16 cellular contexts compared by ENCODE assay signal in the genomic region with DNA sequence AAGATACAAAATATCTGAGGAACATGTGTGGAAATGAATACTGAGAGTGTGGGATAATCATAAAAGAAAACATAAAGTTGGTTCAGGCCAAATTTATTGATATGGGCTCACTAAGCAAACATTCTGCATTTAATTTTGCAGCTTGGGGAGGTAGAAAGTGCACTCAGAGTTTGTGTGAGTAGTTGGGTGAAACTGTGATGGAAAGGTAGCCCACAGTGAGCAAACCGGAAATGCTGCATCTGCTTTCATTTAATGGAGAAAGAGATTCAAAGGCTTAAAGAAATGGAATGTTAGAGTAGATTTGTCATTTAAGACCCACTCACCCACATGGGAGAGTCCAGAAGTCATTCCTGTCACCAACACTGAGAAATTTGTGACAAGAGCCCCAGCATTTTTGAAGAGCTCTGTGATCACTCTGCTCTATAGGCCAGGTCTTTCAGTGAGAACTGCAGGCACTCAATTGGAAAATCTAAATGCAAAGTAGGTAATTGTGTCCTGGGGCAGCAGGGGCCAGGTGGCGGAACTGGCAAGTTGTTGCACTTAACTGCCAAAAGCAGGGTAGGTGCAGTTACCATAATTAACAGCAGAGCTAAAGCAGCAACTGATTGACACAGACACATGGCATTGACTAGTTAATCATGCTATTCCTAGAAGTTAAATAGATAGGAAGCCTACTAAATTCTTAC.
DNase-seq lines count a peak whose midpoint lies in the region; ATAC-seq, FAIRE-seq and TF ChIP-seq lines count a peak whose summit lies in the region.
"Had no signal": no experiment of that assay in that cellular context is flagged by ENCODE, and none has a peak within 500 bp of the region (broad histone marks: within the 10 kb centered on the region; RNA-seq: fewer than 3 reads in every experiment).

No MANE protein-coding gene starts in this region.

- H3K4me1 ChIP-seq in OCI-LY7 (ENCODE audit: insufficient read depth, low read length, poor library complexity, severe bottlenecking) (peaks cover 41% of the 10 kb centered on the region), right lobe of liver (no peaks in the 10 kb centered on the region)
- H3K4me1 ChIP-seq: parathyroid adenoma had no signal

- peak; percentile 62 for FAIRE-seq in GM12891 (lab: Jason Lieb, UNC)

- POLR2A ChIA-PET in OCI-LY7 (lab: Charles Lee), result interaction anchor here (1.5 kb wide), 1 partner anchor 87 kb away, joined by 3 read pairs; no protein-coding TSS in a partner anchor

- no peaks in the 10 kb centered on the region for H3K36me3 Mint-ChIP-seq in stimulated activated effector memory CD8-positive, alpha-beta T cell treated with anti-CD3 and anti-CD28 coated beads, Interleukin-12 subunit alpha, Interleukin-12 subunit beta, amount 100 ng/mL, for 72 hours

- DNase-seq in GM12891 (ENCODE audit: insufficient read length, low spot score) (no peak), OCI-LY7 (ENCODE audit: low spot score) (peak; percentile 91), right lobe of liver (no peak), mucosa of gallbladder (ENCODE audit: low spot score) (no peak)
- DNase-seq in stimulated activated effector memory CD8-positive, alpha-beta T cell treated with anti-CD3 and anti-CD28 coated beads, Interleukin-12 subunit alpha, Interleukin-12 subunit beta, amount 100 ng/mL, for 72 hours (ENCODE audit: low spot score in 2 of 2), result no peak
- DNase-seq in central memory CD4-positive, alpha-beta T cell, result no peak
- DNase-seq: activated CD4-positive, alpha-beta T cell treated with anti-CD3 and anti-CD28 coated beads, Interleukin-2, amount 10 ng/mL, durations not matched to agents 24 days and 14 days; aorta; DMS79 treated with DMSO at 0.1 percent for 48 hours; NCI-H2081 treated with DMSO at 0.1 percent for 48 hours; stimulated activated CD4-positive, alpha-beta T cell treated with anti-CD3 and anti-CD28 coated beads, Interleukin-4, amount 100 ng/mL, for 1 hour; stimulated activated naive CD8-positive, alpha-beta T cell treated with anti-CD3 and anti-CD28 coated beads, Interleukin-15, amount 100 ng/mL, for 72 hours had no signal

- peaks cover 29% of the 10 kb centered on the region for H3K36me3 ChIP-seq in OCI-LY7 (ENCODE audit: insufficient read depth, low read length)
- no peaks in the 10 kb centered on the region for H3K36me3 ChIP-seq in right lobe of liver

- CTCF ChIA-PET in OCI-LY7 (lab: Charles Lee; ENCODE audit: unreplicated experiment), result no interaction called here

- TSS peak; percentile 81 for BruUV-seq in OCI-LY7 (replicated peaks; lab: Mats Ljungman, UMichigan)

- no peaks in the 10 kb centered on the region for H4K20me1 ChIP-seq in OCI-LY7 (ENCODE audit: insufficient read depth, low read length)

- intact Hi-C loops in OCI-LY7 (cut with micrococcal nuclease; ENCODE audit: unreplicated experiment), result loop anchor here (5.0 to 10.0 kb wide), 2 partner anchors 437 to 519 kb away; no protein-coding TSS in a partner anchor
- intact Hi-C loops in right lobe of liver (cut with DNase I), result no loop called here

- H3K4me3 ChIP-seq in OCI-LY7 (ENCODE audit: low read depth, low read length, poor library complexity, severe bottlenecking), result peak overlapping the region; percentile 55
- H3K4me3 ChIP-seq in right lobe of liver, result no peak overlapping the region

- H3K4me1 Mint-ChIP-seq in stimulated activated effector memory CD8-positive, alpha-beta T cell treated with anti-CD3 and anti-CD28 coated beads, Interleukin-12 subunit alpha, Interleukin-12 subunit beta, amount 100 ng/mL, for 72 hours, result no peaks in the 10 kb centered on the region
- H3K4me1 Mint-ChIP-seq: stimulated activated naive CD8-positive, alpha-beta T cell treated with anti-CD3 and anti-CD28 coated beads, Interleukin-15, amount 100 ng/mL, for 72 hours had no signal

- no peaks in the 10 kb centered on the region for H3K9me2 ChIP-seq in OCI-LY7 (ENCODE audit: insufficient read depth, low read length)

- H3K9me3 ChIP-seq in OCI-LY7 (ENCODE audit: low read length) (peaks cover 36% of the 10 kb centered on the region), right lobe of liver (no peaks in the 10 kb centered on the region)

- peak overlapping the region; percentile 72 for H3K4me2 ChIP-seq in OCI-LY7 (ENCODE audit: low read length)

- no peak overlapping the region for H3K27ac Mint-ChIP-seq in stimulated activated effector memory CD8-positive, alpha-beta T cell treated with anti-CD3 and anti-CD28 coated beads, Interleukin-12 subunit alpha, Interleukin-12 subunit beta, amount 100 ng/mL, for 72 hours
- H3K27ac Mint-ChIP-seq: dendritic cell treated with granulocyte-macrophage colony-stimulating factor and Interleukin-4, amounts not matched to agents 40 ng/mL and 50 ng/mL, for 4 days; stimulated activated naive CD8-positive, alpha-beta T cell treated with anti-CD3 and anti-CD28 coated beads, Interleukin-15, amount 100 ng/mL, for 72 hours had no signal

- H3K27me3 ChIP-seq in right lobe of liver, result no peaks in the 10 kb centered on the region

- no peak for TF ChIP-seq POLR2A in GM12891 (IDR thresholded peaks at IDR 0.05; ENCODE audit: low read depth, low read length)
- no peak for TF ChIP-seq POLR2A in right lobe of liver (IDR thresholded peaks at IDR 0.05)

- H3K27ac ChIP-seq in OCI-LY7 (ENCODE audit: low read depth, low read length, poor library complexity, severe bottlenecking) (peak overlapping the region; percentile 93), right lobe of liver (no peak overlapping the region)
- H3K27ac ChIP-seq: parathyroid adenoma had no signal

- 60% methylated on average over 2 of the region's 2 CpGs for WGBS in right lobe of liver (ENCODE audit: insufficient coverage, low coverage, low lambda C conversion rate, missing lambda C conversion rate)

- TF ChIP-seq CTCF in OCI-LY7 (conservative IDR thresholded peaks at IDR 0.05; ENCODE audit: low read length), result no peak
- TF ChIP-seq CTCF in right lobe of liver (IDR thresholded peaks at IDR 0.05), result no peak

- H3K4me3 Mint-ChIP-seq in stimulated activated effector memory CD8-positive, alpha-beta T cell treated with anti-CD3 and anti-CD28 coated beads, Interleukin-12 subunit alpha, Interleukin-12 subunit beta, amount 100 ng/mL, for 72 hours, result no peak overlapping the region
- H3K4me3 Mint-ChIP-seq: activated CD4-positive, alpha-beta T cell treated with anti-CD3 and anti-CD28 coated beads, Interleukin-2, amount 10 ng/mL, durations not matched to agents 24 days and 14 days; dendritic cell treated with granulocyte-macrophage colony-stimulating factor and Interleukin-4, amounts not matched to agents 40 ng/mL and 50 ng/mL, for 4 days; stimulated activated naive CD8-positive, alpha-beta T cell treated with anti-CD3 and anti-CD28 coated beads, Interleukin-15, amount 100 ng/mL, for 72 hours had no signal

- peaks cover 17% of the 10 kb centered on the region for H3K9me3 Mint-ChIP-seq in stimulated activated effector memory CD8-positive, alpha-beta T cell treated with anti-CD3 and anti-CD28 coated beads, Interleukin-12 subunit alpha, Interleukin-12 subunit beta, amount 100 ng/mL, for 72 hours
- H3K9me3 Mint-ChIP-seq: activated CD4-positive, alpha-beta T cell treated with anti-CD3 and anti-CD28 coated beads, Interleukin-2, amount 10 ng/mL, durations not matched to agents 24 days and 14 days had no signal

- ATAC-seq in GM21390 (IDR thresholded peaks at IDR 0.05; ENCODE audit: unreplicated experiment) (peak; percentile 70), HG03064 (IDR thresholded peaks at IDR 0.05; ENCODE audit: low read depth, unreplicated experiment) (peak; percentile 88), right lobe of liver (no peak)
- ATAC-seq in stimulated activated effector memory CD8-positive, alpha-beta T cell treated with anti-CD3 and anti-CD28 coated beads, Interleukin-12 subunit alpha, Interleukin-12 subunit beta, amount 100 ng/mL, for 72 hours, result no peak

- H3K79me2 ChIP-seq in OCI-LY7 (ENCODE audit: insufficient read depth, low read depth, low read length), result no peaks in the 10 kb centered on the region
- H3K79me2 ChIP-seq: parathyroid adenoma had no signal

- H2AFZ ChIP-seq in OCI-LY7 (ENCODE audit: low read length), result peak overlapping the region; percentile 84
- H2AFZ ChIP-seq: parathyroid adenoma had no signal

TF ChIP-seq in GM12891, 5 proteins besides CTCF, POLR2A, EP300 and RAD21:
- TF ChIP-seq TAF1 (IDR thresholded peaks at IDR 0.05; ENCODE audit: low read depth, low read length) (no peak), SPI1 (IDR thresholded peaks at IDR 0.05; ENCODE audit: low read depth, low read length) (no peak), POU2F2 (IDR thresholded peaks at IDR 0.05; ENCODE audit: low read depth, low read length) (no peak), POLR2AphosphoS5 (IDR thresholded peaks at IDR 0.05; ENCODE audit: low read depth, low read length) (no peak), PAX5 (IDR thresholded peaks at IDR 0.05; ENCODE audit: insufficient read depth, low read length, severe bottlenecking) (no peak)
TF ChIP-seq in GM12891: peak in this region for 0.

Comparison
In these comparisons a context has a peak if more than half of its experiments do, and no peak if none do; other contexts are left out.
1. ATAC-seq: peak in GM21390 (single experiment) and HG03064 (single experiment); none in stimulated activated effector memory CD8-positive, alpha-beta T cell treated with anti-CD3 and anti-CD28 coated beads, Interleukin-12 subunit alpha, Interleukin-12 subunit beta, amount 100 ng/mL, for 72 hours (single experiment) and right lobe of liver (0 of 4).